In genomic region chr2:55048514-55048924, GRCh38 we compare ENCODE assay signal across 8 cellular contexts. TPM values are rescaled to one million over a fixed set of nuclear protein-coding genes. Genes with fewer than 3 reads are reported as not detected.
DNase-seq lines count a peak whose midpoint lies in the region; ATAC-seq and TF ChIP-seq lines count a peak whose summit lies in the region.

No MANE protein-coding gene starts in this region.

- H3K27me3 ChIP-seq in Caco-2 (replicated peaks; ENCODE audit: control insufficient read depth, insufficient read depth, low read length), result no peaks in the 10 kb centered on the region

- CTCF ChIA-PET in Caco-2 (lab: Charles Lee), result interaction anchor here (0.5 to 2.0 kb wide), 10 partner anchors 33 to 319 kb away, joined by 3 to 10 read pairs (median 4); no protein-coding TSS in a partner anchor

- H3K27ac Mint-ChIP-seq in Caco-2 (ENCODE audit: unreplicated experiment), result peak overlapping the region; percentile 89
- H3K27ac Mint-ChIP-seq in neural crest cell (ENCODE audit: unreplicated experiment), result peak overlapping the region; percentile 95

- ATAC-seq in HG03108 (IDR thresholded peaks at IDR 0.05; ENCODE audit: unreplicated experiment), result no peak
- ATAC-seq in HG03442 (IDR thresholded peaks at IDR 0.05; ENCODE audit: unreplicated experiment), result no peak

- POLR2A ChIA-PET in Caco-2 (lab: Charles Lee), result interaction anchor here (1.1 to 1.4 kb wide), 2 partner anchors 62 to 116 kb away, joined by 3 read pairs; no protein-coding TSS in a partner anchor

- H3K36me3 Mint-ChIP-seq in Caco-2 (ENCODE audit: insufficient read depth, unreplicated experiment), result peaks cover 41% of the 10 kb centered on the region
- H3K36me3 Mint-ChIP-seq in neural crest cell (ENCODE audit: low read depth), result peaks cover 5% of the 10 kb centered on the region

- no peak for TF ChIP-seq POLR2A in erythroblast (IDR thresholded peaks at IDR 0.05; ENCODE audit: low read length)

- no peaks in the 10 kb centered on the region for H3K36me3 ChIP-seq in Caco-2 (ENCODE audit: control insufficient read depth, insufficient read depth, low read length)

- H3K4me1 Mint-ChIP-seq in Caco-2 (ENCODE audit: low read depth, unreplicated experiment) (peaks cover 26% of the 10 kb centered on the region), neural crest cell (peaks cover 59% of the 10 kb centered on the region)

- H3K4me3 Mint-ChIP-seq in Caco-2 (ENCODE audit: unreplicated experiment), result peak overlapping the region; percentile 88
- H3K4me3 Mint-ChIP-seq in neural crest cell, result peak overlapping the region; percentile 98

- no peaks in the 10 kb centered on the region for H3K9me3 ChIP-seq in Caco-2

- no peaks in the 10 kb centered on the region for H3K27me3 Mint-ChIP-seq in Caco-2 (ENCODE audit: insufficient read depth, unreplicated experiment)
- H3K27me3 Mint-ChIP-seq in neural crest cell (ENCODE audit: low read depth), result peaks cover 3% of the 10 kb centered on the region

- BruUV-seq in Caco-2 (replicated peaks; lab: Mats Ljungman, UMichigan), result TSS peak; percentile 28

- H3K4me3 ChIP-seq in Caco-2 (ENCODE audit: low read depth, low read length), result peak overlapping the region; percentile 87

- TF ChIP-seq CTCF in Caco-2 (IDR thresholded peaks at IDR 0.05; ENCODE audit: insufficient read depth in 1 of 2, low read depth in 1 of 2, low read length in 1 of 2, severe bottlenecking in 1 of 2, unreplicated experiment in 1 of 2) (no peak), neural crest cell (conservative IDR thresholded peaks at IDR 0.05) (no peak)

- DNase-seq in Caco-2, result peak; percentile 46 to 47
- peak; percentile 28 for DNase-seq in HK-2 (ENCODE audit: unreplicated experiment)
- peak; percentile 63 for DNase-seq in SW480 (ENCODE audit: low spot score)
- DNase-seq in erythroblast (lab: John Stamatoyannopoulos, UW), result peak; percentile 65 to 69
- DNase-seq in neural crest cell (ENCODE audit: low read depth, low spot score), result no peak
- no peak for DNase-seq in retina

- intact Hi-C loops in Caco-2 (cut with micrococcal nuclease; ENCODE audit: unreplicated experiment), result loop anchor here (5.0 kb wide), 1 partner anchor 476 kb away; no protein-coding TSS in a partner anchor

- H3K9me3 Mint-ChIP-seq in Caco-2 (ENCODE audit: unreplicated experiment) (no peaks in the 10 kb centered on the region), neural crest cell (no peaks in the 10 kb centered on the region)

- peaks cover 48% of the 10 kb centered on the region for H3K4me1 ChIP-seq in Caco-2

RNA-seq across cellular contexts. Expression of gene RTN4, which starts 1.7 kb away (rescaled TPM):
- total RNA-seq in Caco-2 (2022), result 231 and 236 TPM in 2 replicates
- total RNA-seq in neural crest cell, result 197 and 204 TPM in 2 replicates

Comparison
In these comparisons a context has a peak if more than half of its experiments do, and no peak if none do; other contexts are left out.
1. DNase-seq: peak in Caco-2 (2 of 2), HK-2 (single experiment), SW480 (single experiment) and erythroblast (2 of 2); none in neural crest cell (single experiment) and retina (single experiment).